In the genomic region with DNA sequence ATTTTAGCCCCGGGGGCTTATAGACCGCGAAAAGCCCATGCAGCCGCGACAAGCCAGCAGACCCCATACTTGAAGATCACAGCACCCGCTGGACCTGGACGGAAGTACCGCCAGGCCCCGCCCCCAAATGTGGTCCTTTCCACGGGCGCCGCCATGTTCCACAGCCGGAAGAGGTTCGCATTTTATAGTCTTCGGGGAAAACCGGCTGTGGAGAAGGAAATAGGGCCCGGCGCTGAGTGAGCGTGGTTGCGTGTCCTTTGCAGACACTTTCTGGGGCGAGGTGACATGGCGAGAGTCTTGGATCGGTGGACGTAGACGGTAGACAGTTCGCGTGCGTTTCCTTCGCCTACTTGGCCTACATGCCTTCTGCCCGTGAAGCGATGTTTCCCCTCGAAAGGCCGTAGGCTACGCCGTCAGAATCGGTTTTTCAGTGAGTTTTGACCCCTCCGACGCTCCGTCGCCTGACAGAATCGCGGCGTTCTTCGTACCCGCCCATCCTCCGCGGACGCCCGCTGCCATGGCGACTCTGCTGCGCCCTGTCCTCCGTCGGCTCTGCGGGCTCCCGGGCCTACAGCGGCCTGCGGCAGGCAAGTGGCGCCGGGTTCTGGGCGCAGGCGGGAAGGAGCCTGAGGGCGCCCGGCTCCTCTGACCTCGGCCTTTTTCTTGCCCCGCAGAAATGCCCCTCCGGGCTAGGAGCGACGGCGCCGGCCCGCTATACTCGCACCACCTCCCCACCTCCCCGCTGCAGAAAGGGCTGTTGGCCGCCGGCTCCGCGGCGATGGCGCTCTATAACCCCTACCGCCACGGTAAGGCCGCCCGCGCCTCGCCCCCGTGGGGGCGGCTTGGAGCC, we compare ENCODE assay signal across 8 cellular contexts.
DNase-seq lines count a peak whose midpoint lies in the region; ATAC-seq and TF ChIP-seq lines count a peak whose summit lies in the region.

A gene (plus strand): TSS at position 498 of the 850 bp plus-strand sequence. CDS start 20 bp downstream, at position 518.
A gene with protein sequence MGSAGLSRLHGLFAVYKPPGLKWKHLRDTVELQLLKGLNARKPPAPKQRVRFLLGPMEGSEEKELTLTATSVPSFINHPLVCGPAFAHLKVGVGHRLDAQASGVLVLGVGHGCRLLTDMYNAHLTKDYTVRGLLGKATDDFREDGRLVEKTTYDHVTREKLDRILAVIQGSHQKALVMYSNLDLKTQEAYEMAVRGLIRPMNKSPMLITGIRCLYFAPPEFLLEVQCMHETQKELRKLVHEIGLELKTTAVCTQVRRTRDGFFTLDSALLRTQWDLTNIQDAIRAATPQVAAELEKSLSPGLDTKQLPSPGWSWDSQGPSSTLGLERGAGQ (minus strand): TSS at position 106 of the 850 bp plus-strand sequence. CDS start 39 bp downstream, at position 67.

- TF ChIP-seq CTCF in AG09319 (IDR thresholded peaks at IDR 0.05; ENCODE audit: low read depth, low read length): no peak

- peak; percentile 75 for DNase-seq in AG09319 (ENCODE audit: extremely low read depth, low read depth)
- peak; percentile 74 to 87 for DNase-seq in NCI-H446 (lab: John Stamatoyannopoulos, UW)
- DNase-seq in activated CD4-positive, CD25-positive, alpha-beta regulatory T cell treated with anti-CD3 and anti-CD28 coated beads, Interleukin-2, amount 50 U/mL, for 16 hours (ENCODE audit: low read depth, low spot score): peak; percentile 87
- DNase-seq in central memory CD4-positive, alpha-beta T cell: peak; percentile 93
- DNase-seq in iris pigment epithelial cell (ENCODE audit: low read depth): peak; percentile 95
- peak; percentile 87 to 91 for DNase-seq in stimulated activated CD4-positive, alpha-beta T cell treated with anti-CD3 and anti-CD28 coated beads, Interleukin-12 subunit alpha, Interleukin-12 subunit beta, amount 100 ng/mL, for 24 hours (ENCODE audit: low read depth in 2 of 2)

- ATAC-seq in GM19035 (IDR thresholded peaks at IDR 0.05; ENCODE audit: unreplicated experiment) (peak; percentile 89), HG03342 (IDR thresholded peaks at IDR 0.05; ENCODE audit: unreplicated experiment) (peak; percentile 79)

Comparison
In these comparisons a context has a peak if more than half of its experiments do, and no peak if none do; other contexts are left out.
1. Peak in every context shown above with its lines: DNase-seq and ATAC-seq.